In the genomic region with DNA sequence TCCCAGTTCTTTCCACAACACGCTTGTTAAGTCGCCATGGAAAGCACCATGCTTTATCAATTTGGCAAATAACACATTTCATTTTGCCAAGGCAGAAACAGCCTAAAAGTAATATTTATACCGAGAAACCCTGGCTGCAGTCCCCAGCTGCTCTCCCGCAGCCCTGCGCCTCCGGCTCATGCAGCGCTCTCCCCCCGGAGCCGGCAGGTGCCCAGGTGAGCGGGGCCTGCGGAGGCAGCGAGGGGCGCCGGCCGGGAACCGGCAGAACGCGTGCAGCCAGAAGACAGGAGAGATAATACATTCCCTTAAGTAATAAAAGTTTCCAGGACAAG, we compare ENCODE assay signal across 8 cellular contexts. TPM values are rescaled to one million over a fixed set of nuclear protein-coding genes. Genes with fewer than 3 reads are reported as not detected.
A peak's percentile ranks its signal among the peaks of the same experiment; 100 is the strongest.
DNase-seq lines count a peak whose midpoint lies in the region; ATAC-seq, FAIRE-seq and TF ChIP-seq lines count a peak whose summit lies in the region.

No MANE protein-coding gene starts in this region.

- H2AK9ac ChIP-seq in IMR-90 (replicated peaks; ENCODE audit: low read depth, low read length, poor library complexity), result peak overlapping the region; percentile 83

- H4K8ac ChIP-seq in IMR-90 (ENCODE audit: low read depth in 2 of 2, low read length in 2 of 2), result peak overlapping the region; percentile 2 to 42; a peak in 2 of 4 replicates

- H4K5ac ChIP-seq in IMR-90 (ENCODE audit: low read depth, low read length), result peak overlapping the region; percentile 46

- TF ChIP-seq POLR2A in IMR-90 (IDR thresholded peaks at IDR 0.05; ENCODE audit: low read depth, low read length) (no peak; the same call in 1 of the 2 replicates), gastrocnemius medialis (IDR thresholded peaks at IDR 0.05) (no peak)

- DNase-seq in CD14-positive monocyte (ENCODE audit: low spot score) (no peak), IMR-90 (peak; percentile 34), left ventricle myocardium inferior (no peak), gastrocnemius medialis (peak in 1 of 2 donors; percentile 55), frontal cortex (ENCODE audit: low spot score in 2 of 2) (no peak), KBM-7 (no peak)
- no peak for DNase-seq in activated T-cell treated with anti-CD3 and anti-CD28 coated beads, Interleukin-2, amount 50 U/mL, for 72 hours

- H3K27me3 ChIP-seq in IMR-90 (ENCODE audit: control insufficient read depth, insufficient read depth, low read length) (no peaks in the 10 kb centered on the region), left ventricle myocardium inferior (ENCODE audit: low read depth) (no peaks in the 10 kb centered on the region), gastrocnemius medialis (no peaks in the 10 kb centered on the region)

- peaks cover 3 to 26% (median 14%) of the 10 kb centered on the region in 7 donors for H3K9me3 Mint-ChIP-seq in CD14-positive monocyte
- H3K9me3 Mint-ChIP-seq in activated T-cell treated with anti-CD3 and anti-CD28 coated beads, Interleukin-2, amount 50 U/mL, for 72 hours, result no peaks in the 10 kb centered on the region

- no peak overlapping the region for H2BK15ac ChIP-seq in IMR-90 (ENCODE audit: low read depth, low read length)

- H3K4me1 ChIP-seq in IMR-90 (ENCODE audit: control insufficient read depth, insufficient read depth, low read length) (peaks cover 8% of the 10 kb centered on the region), left ventricle myocardium inferior (peaks cover 91% of the 10 kb centered on the region), gastrocnemius medialis (peaks cover 27 to 40% of the 10 kb centered on the region in 2 donors)

- peak; percentile 23 for ATAC-seq in GM19452 (IDR thresholded peaks at IDR 0.05; ENCODE audit: unreplicated experiment)
- ATAC-seq in IMR-90 (ENCODE audit: low read depth), result no peak
- ATAC-seq in activated T-cell treated with anti-CD3 and anti-CD28 coated beads, Interleukin-2, amount 50 U/mL, for 72 hours (replicated peaks in 1 of 2), result peak; percentile 32 to 42
- ATAC-seq in gastrocnemius medialis, result peak; percentile 36 to 47

- H2AFZ ChIP-seq in IMR-90 (replicated peaks; ENCODE audit: low read length, poor library complexity), result peak overlapping the region; percentile 94

- H3K4me3 Mint-ChIP-seq in CD14-positive monocyte, result peak overlapping the region; percentile 57 to 72
- H3K4me3 Mint-ChIP-seq in activated T-cell treated with anti-CD3 and anti-CD28 coated beads, Interleukin-2, amount 50 U/mL, for 72 hours, result peak overlapping the region; percentile 81 to 82

- peaks cover 19% of the 10 kb centered on the region for H3K4me1 Mint-ChIP-seq in CD14-positive monocyte
- peaks cover 35% of the 10 kb centered on the region for H3K4me1 Mint-ChIP-seq in activated T-cell treated with anti-CD3 and anti-CD28 coated beads, Interleukin-2, amount 50 U/mL, for 72 hours (ENCODE audit: low read depth)

- no peaks in the 10 kb centered on the region for H3K36me3 ChIP-seq in IMR-90 (ENCODE audit: control insufficient read depth, insufficient read depth, low read length)
- H3K36me3 ChIP-seq in left ventricle myocardium inferior, result peaks cover 5% of the 10 kb centered on the region
- H3K36me3 ChIP-seq in gastrocnemius medialis, result no peaks in the 10 kb centered on the region

- H2BK5ac ChIP-seq in IMR-90 (ENCODE audit: low read depth, low read length, poor library complexity, severe bottlenecking), result peak overlapping the region; percentile 87

- intact Hi-C loops in CD14-positive monocyte (cut with micrococcal nuclease), result no loop called here
- intact Hi-C loops in IMR-90 (cut with micrococcal nuclease), result loop anchor here (5.0 to 10.0 kb wide), 6 partner anchors 52 to 1259 kb away; no protein-coding TSS in a partner anchor
- intact Hi-C loops in left ventricle myocardium inferior (cut with micrococcal nuclease), result no loop called here
- intact Hi-C loops in gastrocnemius medialis (cut with DNase I; ENCODE audit: low total_unique reads), result loop anchor here (1.0 kb wide), 1 partner anchor 97 kb away; no protein-coding TSS in a partner anchor

- no TSS peak for BruUV-seq in IMR-90 (replicated peaks; lab: Mats Ljungman, UMichigan)

- FAIRE-seq in frontal cortex (lab: Jason Lieb, UNC), result no peak

- no peaks in the 10 kb centered on the region for H3K9me3 ChIP-seq in IMR-90 (ENCODE audit: control insufficient read depth, insufficient read depth, low read length)
- no peaks in the 10 kb centered on the region for H3K9me3 ChIP-seq in left ventricle myocardium inferior (replicated peaks)
- H3K9me3 ChIP-seq in gastrocnemius medialis, result no peaks in the 10 kb centered on the region

- POLR2A ChIA-PET in IMR-90 (lab: Charles Lee; ENCODE audit: unreplicated experiment), result interaction anchor here (1.5 kb wide), 1 partner anchor 10 kb away, joined by 3 read pairs; the partner anchor contains the start of gene TLCD5

- no peak overlapping the region for H3K27ac Mint-ChIP-seq in CD14-positive monocyte
- H3K27ac Mint-ChIP-seq in activated T-cell treated with anti-CD3 and anti-CD28 coated beads, Interleukin-2, amount 50 U/mL, for 72 hours, result no peak overlapping the region

- H3K18ac ChIP-seq in IMR-90 (ENCODE audit: low read depth, low read length), result peak overlapping the region; percentile 29

- no peak for TF ChIP-seq RAD21 in IMR-90 (IDR thresholded peaks at IDR 0.05; ENCODE audit: low read length)

- in situ Hi-C loops in IMR-90 (cut with MboI; ENCODE audit: low sequenced_read_pairs) (loop anchor here (25.0 kb wide), 1 partner anchor 102 kb away; no protein-coding TSS in a partner anchor), gastrocnemius medialis (cut with MboI; ENCODE audit: low sequenced_read_pairs in 4 of 4) (loop anchor here in 2 of 4 donors (25.0 kb wide), 1 partner anchor 102 kb away; no protein-coding TSS in a partner anchor), KBM-7 (cut with MboI; ENCODE audit: low pct_unique_long_range_greater_than_20kb, low sequenced_read_pairs) (no loop called here)

- CTCF ChIA-PET in IMR-90 (lab: Yijun Ruan, JAX), result interaction anchor here (0.6 to 1.0 kb wide), 9 partner anchors 11 to 1082 kb away, joined by 3 to 6 read pairs (median 3); no protein-coding TSS in a partner anchor

- 0 out of 2 replicates have a peak overlapping the region, but pooled peaks have one; percentile 20 for H3K56ac ChIP-seq in IMR-90 (ENCODE audit: extremely low read depth, insufficient read depth, low read length)

- H3K36me3 Mint-ChIP-seq in CD14-positive monocyte, result peaks cover 7 to 9% of the 10 kb centered on the region in 2 donors
- peaks cover 0 to 2% of the 10 kb centered on the region in 2 donors for H3K36me3 Mint-ChIP-seq in activated T-cell treated with anti-CD3 and anti-CD28 coated beads, Interleukin-2, amount 50 U/mL, for 72 hours (ENCODE audit: insufficient read depth in 2 of 2)

- H2BK20ac ChIP-seq in IMR-90 (ENCODE audit: low read depth, low read length), result no peak overlapping the region

- dilution Hi-C loops in IMR-90 (cut with HindIII; ENCODE audit: low sequenced_read_pairs, unreplicated experiment), result no loop called here

- H4K20me1 ChIP-seq in IMR-90 (ENCODE audit: insufficient read depth, low read length), result peaks cover 36% of the 10 kb centered on the region

- no CpG with 5 or more reads among the region's 18 CpGs for WGBS in IMR-90 (ENCODE audit: extremely low coverage in 2 of 2, insufficient read length in 1 of 2), 2 experiments

- peak overlapping the region; percentile 26; the same call in 1 of the 2 replicates for H3K23ac ChIP-seq in IMR-90 (ENCODE audit: low read depth, low read length)

- H3K4me2 ChIP-seq in IMR-90 (ENCODE audit: low read depth, low read length), result peak overlapping the region; percentile 85

- peaks cover 4% of the 10 kb centered on the region; the same call in 1 of the 2 replicates for H3K9me1 ChIP-seq in IMR-90 (ENCODE audit: insufficient read depth, low read length)

- 0 out of 2 replicates have a peak overlapping the region, but pooled peaks have one; percentile 5 for H3K14ac ChIP-seq in IMR-90 (replicated peaks; ENCODE audit: low read depth, low read length)

- H2BK120ac ChIP-seq in IMR-90 (ENCODE audit: low read depth, low read length), result peak overlapping the region; percentile 82

- H4K91ac ChIP-seq in IMR-90 (ENCODE audit: insufficient read depth, low read depth, low read length), result peak overlapping the region; percentile 7; the same call in 1 of the 2 replicates

- H3K79me1 ChIP-seq in IMR-90 (ENCODE audit: low read depth in 1 of 2, low read length in 2 of 2), result peaks cover 3 to 25% of the 10 kb centered on the region in 2 experiments; a peak in 3 of 4 replicates

- H3K4me3 ChIP-seq in IMR-90 (ENCODE audit: insufficient read depth, low read depth, low read length) (peak overlapping the region; percentile 93), left ventricle myocardium inferior (peak overlapping the region; percentile 92), gastrocnemius medialis (peak overlapping the region; percentile 73 to 86 (median 79))

- H3K9ac ChIP-seq in IMR-90 (ENCODE audit: low read depth, low read length), result peak overlapping the region; percentile 45

- TF ChIP-seq CTCF in CD14-positive monocyte (IDR thresholded peaks at IDR 0.05) (no peak), IMR-90 (conservative IDR thresholded peaks at IDR 0.05; ENCODE audit: low read depth, low read length) (no peak), left ventricle myocardium inferior (IDR thresholded peaks at IDR 0.05; ENCODE audit: borderline replicate concordance) (no peak), gastrocnemius medialis (IDR thresholded peaks at IDR 0.05 in 4 of 5, conservative IDR thresholded peaks at IDR 0.05 in 1 of 5) (no peak)

- peak overlapping the region; percentile 6 for H3K4ac ChIP-seq in IMR-90 (ENCODE audit: low read depth, low read length)

- H3K27me3 Mint-ChIP-seq in CD14-positive monocyte (ENCODE audit: low read depth in 3 of 3), result peaks cover 78 to 91% (median 83%) of the 10 kb centered on the region in 3 donors
- peaks cover 52% of the 10 kb centered on the region for H3K27me3 Mint-ChIP-seq in activated T-cell treated with anti-CD3 and anti-CD28 coated beads, Interleukin-2, amount 50 U/mL, for 72 hours (ENCODE audit: low read depth)

- H2AK5ac ChIP-seq in IMR-90 (ENCODE audit: low read depth, low read length), result no peak overlapping the region

- H3K27ac ChIP-seq in IMR-90 (ENCODE audit: insufficient read depth, low read length) (peak overlapping the region; percentile 71), left ventricle myocardium inferior (replicated peaks) (peak overlapping the region; percentile 98), gastrocnemius medialis (peak overlapping the region; percentile 97 to 99 (median 98))

RNA-seq across cellular contexts. Expression of gene ARHGEF12, which starts 0.7 kb away (rescaled TPM):
- polyA plus RNA-seq in CD14-positive monocyte (under 1 TPM; 0.25 to 0.27 TPM), IMR-90 (2012; rRNA removed) (20.0 and 25.5 TPM in 2 replicates)
- total RNA-seq in IMR-90 (2012; rRNA removed) (115 and 131 TPM in 2 replicates), left ventricle myocardium inferior (92.9 TPM), gastrocnemius medialis (10 to 100 TPM; 52.9 to 77.3 (median 61.4) TPM), frontal cortex (202 TPM)
- 4.8 and 7.0 TPM in 2 replicates for polyA plus RNA-seq in IMR-90 (2012; cell fraction: cytosol; rRNA removed)
- 4.6 and 29.2 TPM in 2 replicates for polyA plus RNA-seq in IMR-90 (2012; cell fraction: nucleus; rRNA removed; ENCODE audit: low replicate concordance)
- 10 to 100 TPM; 16.1 to 20.5 TPM for total RNA-seq in activated T-cell treated with anti-CD3 and anti-CD28 coated beads, Interleukin-2, amount 50 U/mL, for 72 hours

RNA-seq across cellular contexts. Expression of gene TLCD5, which starts 10.5 kb away (rescaled TPM):
- polyA plus RNA-seq in CD14-positive monocyte (not detected), IMR-90 (2012; rRNA removed) (6.8 and 9.5 TPM in 2 replicates)
- total RNA-seq in IMR-90 (2012; rRNA removed) (11.5 and 11.7 TPM in 2 replicates), left ventricle myocardium inferior (9.7 TPM), gastrocnemius medialis (1 to 10 TPM in 1 of 4 donors, under 1 TPM in 3; 0.27 to 1.0 (median 0.70) TPM), frontal cortex (16.3 TPM)
- polyA plus RNA-seq in IMR-90 (2012; cell fraction: cytosol; rRNA removed), result 3.3 and 6.1 TPM in 2 replicates
- 7.4 and 38.8 TPM in 2 replicates for polyA plus RNA-seq in IMR-90 (2012; cell fraction: nucleus; rRNA removed; ENCODE audit: low replicate concordance)
- total RNA-seq in activated T-cell treated with anti-CD3 and anti-CD28 coated beads, Interleukin-2, amount 50 U/mL, for 72 hours, result 1 to 10 TPM; 2.0 to 2.8 TPM

Comparison
In these comparisons a context has a peak if more than half of its experiments do, and no peak if none do; other contexts are left out.
1. intact Hi-C loops: an anchor here in IMR-90 (5.0 to 10.0 kb wide) and gastrocnemius medialis (1.0 kb wide); none called in CD14-positive monocyte and left ventricle myocardium inferior.